ENCODE assay signal across 7 cellular contexts in genomic region chr14:106359157-106359887, GRCh38.
DNase-seq lines count a peak whose midpoint lies in the region; ATAC-seq, FAIRE-seq and TF ChIP-seq lines count a peak whose summit lies in the region.
"Not testable (repeated sequence)": the region's sequence is repeated elsewhere in the genome, so short reads cannot be mapped to it uniquely, and the experiment has no call there.

No MANE protein-coding gene starts in this region.

- H3K27ac ChIP-seq in OCI-LY1 (ENCODE audit: low read depth, low read length, poor library complexity, severe bottlenecking) = peak overlapping the region; percentile 71
- H3K27ac ChIP-seq in WERI-Rb-1 = not testable (repeated sequence)

- not testable (repeated sequence) for H2AFZ ChIP-seq in OCI-LY1 (ENCODE audit: low read length)

- H3K9me3 Mint-ChIP-seq in Calu3 (ENCODE audit: low read depth, unreplicated experiment); activated naive CD4-positive, alpha-beta T cell treated with anti-CD3 and anti-CD28 coated beads, Interleukin-2, amount 50 U/mL, for 72 hours; naive B cell: not testable (repeated sequence)

- not testable (repeated sequence) for H3K27me3 ChIP-seq in OCI-LY1 (ENCODE audit: insufficient read depth, low read length); WERI-Rb-1 (ENCODE audit: insufficient read depth, low read depth, severe bottlenecking)

- H3K79me2 ChIP-seq in OCI-LY1 (ENCODE audit: insufficient read depth, low read length) = not testable (repeated sequence)

- H3K36me3 ChIP-seq in OCI-LY1 (ENCODE audit: insufficient read depth, low read length); WERI-Rb-1: not testable (repeated sequence)

- H3K9ac ChIP-seq in OCI-LY1 (ENCODE audit: low read length) = peak overlapping the region; percentile 36; the same call in 1 of the 2 replicates

- H3K9me3 ChIP-seq in OCI-LY1 (ENCODE audit: low read length); WERI-Rb-1 (ENCODE audit: severe bottlenecking): not testable (repeated sequence)

- CTCF ChIA-PET in Calu3 (lab: Charles Lee) = not testable (repeated sequence)

- ATAC-seq in activated naive CD4-positive, alpha-beta T cell treated with anti-CD3 and anti-CD28 coated beads, Interleukin-2, amount 50 U/mL, for 72 hours = peak; percentile 40 to 74
- peak; percentile 66 to 68 for ATAC-seq in naive B cell (ENCODE audit: low read depth in 2 of 2)

- DNase-seq in Calu3 (peak; percentile 35), WERI-Rb-1 (peak; percentile 15), activated T-cell treated with anti-CD3 and anti-CD28 coated beads for 1 hour (ENCODE audit: low read depth) (peak; percentile 30), naive B cell (peak; percentile 19)
- DNase-seq in GM12892 (ENCODE audit: insufficient read length) = not testable (repeated sequence)
- DNase-seq in activated naive CD4-positive, alpha-beta T cell treated with anti-CD3 and anti-CD28 coated beads, Interleukin-2, amount 50 U/mL, for 72 hours (ENCODE audit: low spot score in 2 of 2) = peak in 1 of 2 donors; percentile 71

- peak overlapping the region; percentile 47 for H3K4me3 ChIP-seq in OCI-LY1 (ENCODE audit: low read depth, low read length, poor library complexity, severe bottlenecking)
- not testable (repeated sequence) for H3K4me3 ChIP-seq in WERI-Rb-1 (ENCODE audit: low read depth, low read length)

- H3K4me1 ChIP-seq in OCI-LY1 (ENCODE audit: insufficient read depth, low read length, severe bottlenecking) = peaks cover 45% of the 10 kb centered on the region

- H3K4me1 Mint-ChIP-seq in Calu3 (ENCODE audit: low read depth, unreplicated experiment) = not testable (repeated sequence)
- H3K4me1 Mint-ChIP-seq in naive B cell = peaks cover 11 to 30% (median 23%) of the 10 kb centered on the region in 3 donors

- H3K27me3 Mint-ChIP-seq in Calu3 (ENCODE audit: unreplicated experiment) = peaks cover 15% of the 10 kb centered on the region
- H3K27me3 Mint-ChIP-seq in naive B cell = not testable (repeated sequence)

- not testable (repeated sequence) for TF ChIP-seq POLR2A in GM12892 (IDR thresholded peaks at IDR 0.05; ENCODE audit: low read depth, low read length)

- not testable (repeated sequence) for BruUV-seq in Calu3 (replicated peaks; lab: Mats Ljungman, UMichigan)

- H3K27ac Mint-ChIP-seq in Calu3 (ENCODE audit: unreplicated experiment); activated naive CD4-positive, alpha-beta T cell treated with anti-CD3 and anti-CD28 coated beads, Interleukin-2, amount 50 U/mL, for 72 hours: not testable (repeated sequence)
- peak overlapping the region in 2 of 6 donors; percentile 34 to 60 for H3K27ac Mint-ChIP-seq in naive B cell

- TF ChIP-seq CTCF in Calu3 (IDR thresholded peaks at IDR 0.05; ENCODE audit: unreplicated experiment) = not testable (repeated sequence)
- TF ChIP-seq CTCF in OCI-LY1 (IDR thresholded peaks at IDR 0.05; ENCODE audit: low read length) (peak; percentile 43; the same call in 1 of the 2 replicates), WERI-Rb-1 (IDR thresholded peaks at IDR 0.05; ENCODE audit: low read depth, low read length) (peak; percentile 12; the same call in 1 of the 2 replicates)

- H3F3A ChIP-seq in OCI-LY1 (ENCODE audit: insufficient read depth, low read length) = not testable (repeated sequence)

- not testable (repeated sequence) for H4K20me1 ChIP-seq in OCI-LY1 (ENCODE audit: insufficient read depth, low read length)

- peak overlapping the region; percentile 59 for H3K4me2 ChIP-seq in OCI-LY1 (ENCODE audit: low read length)

- intact Hi-C loops in Calu3 (cut with micrococcal nuclease; ENCODE audit: unreplicated experiment) = not testable (repeated sequence)

- H3K9me2 ChIP-seq in OCI-LY1 (ENCODE audit: low read depth, low read length) = not testable (repeated sequence)

- not testable (repeated sequence) for H3K36me3 Mint-ChIP-seq in Calu3 (ENCODE audit: insufficient read depth, unreplicated experiment); activated naive CD4-positive, alpha-beta T cell treated with anti-CD3 and anti-CD28 coated beads, Interleukin-2, amount 50 U/mL, for 72 hours; naive B cell

- H3K4me3 Mint-ChIP-seq in Calu3 (ENCODE audit: low read depth, unreplicated experiment) = not testable (repeated sequence)
- H3K4me3 Mint-ChIP-seq in naive B cell = peak overlapping the region in 4 of 8 donors; percentile 40 to 75 (median 59)

- FAIRE-seq in GM12892 (lab: Jason Lieb, UNC) = peak; percentile 70
